ENCODE assay signal across 9 cellular contexts in the genomic region with DNA sequence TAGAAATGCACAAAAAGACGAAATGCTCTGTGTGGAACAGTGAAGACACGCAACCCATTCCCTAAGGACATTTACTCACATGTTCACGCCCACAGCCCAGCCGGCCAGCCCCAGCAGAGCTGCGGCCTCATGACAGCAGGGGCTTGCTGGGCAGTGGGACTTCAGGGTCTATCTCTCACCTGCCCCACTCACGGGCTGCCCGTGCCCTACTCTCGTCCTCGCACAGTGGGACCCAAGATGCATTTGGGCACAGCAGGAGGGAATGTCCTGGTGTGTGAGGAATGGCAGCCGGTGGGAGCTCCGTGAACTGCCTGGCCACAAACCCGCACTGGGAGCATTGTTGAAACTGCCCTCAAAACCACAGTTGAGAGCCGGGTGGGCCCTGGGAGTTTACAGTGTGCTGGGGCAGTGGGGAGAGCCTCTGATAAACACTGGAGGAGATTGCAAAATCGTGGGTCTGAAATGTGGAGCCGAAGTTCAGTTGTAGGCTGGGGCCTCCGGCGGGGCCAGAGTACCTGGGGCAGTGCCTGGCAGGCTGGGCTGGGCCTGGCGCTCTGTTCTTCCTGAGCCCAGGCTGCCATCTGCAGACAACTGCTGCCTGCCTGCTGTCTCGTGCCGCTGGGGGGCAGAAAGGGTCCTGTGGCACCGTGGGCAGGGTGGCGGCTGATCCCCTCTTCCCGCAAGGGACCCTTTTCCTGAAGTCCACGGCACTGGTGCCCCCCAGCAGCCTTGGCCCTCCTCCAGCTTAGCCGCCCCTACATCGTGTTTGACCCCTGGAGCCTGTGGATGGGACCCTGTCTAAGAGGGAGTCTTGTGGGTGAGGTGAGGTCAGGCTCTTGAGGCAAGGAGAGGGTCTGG. TPM values are rescaled to one million over a fixed set of nuclear protein-coding genes. Genes with fewer than 3 reads are reported as not detected.
A peak's percentile ranks its signal among the peaks of the same experiment; 100 is the strongest.
DNase-seq lines count a peak whose midpoint lies in the region; ATAC-seq and TF ChIP-seq lines count a peak whose summit lies in the region.
"Had no signal": no experiment of that assay in that cellular context is flagged by ENCODE, and none has a peak within 500 bp of the region (broad histone marks: within the 10 kb centered on the region; RNA-seq: fewer than 3 reads in every experiment).

No MANE protein-coding gene starts in this region.

- peaks cover 0 to 10% of the 10 kb centered on the region in 2 donors for H3K9me3 Mint-ChIP-seq in activated naive CD4-positive, alpha-beta T cell treated with anti-CD3 and anti-CD28 coated beads, Interleukin-2, amount 50 U/mL, for 72 hours

- H3K27ac ChIP-seq in lower lobe of right lung = peak overlapping the region; percentile 86
- peak overlapping the region; percentile 19 for H3K27ac ChIP-seq in urinary bladder (ENCODE audit: low read depth)
- H3K27ac ChIP-seq: C4-2B had no signal

- 65% methylated on average over 26 of the region's 26 CpGs for WGBS in urinary bladder

- no peak for DNase-seq in activated naive CD4-positive, alpha-beta T cell treated with anti-CD3 and anti-CD28 coated beads, Interleukin-2, amount 50 U/mL, for 72 hours (ENCODE audit: low spot score in 2 of 2)
- DNase-seq in activated naive CD4-positive, alpha-beta T cell treated with Interleukin-2 at 50 U/mL for 16 hours = no peak
- DNase-seq in brain pericyte (ENCODE audit: low read depth, low spot score) = peak; percentile 95
- DNase-seq in lower lobe of right lung = peak; percentile 57

- peak; percentile 17 to 49 for ATAC-seq in activated naive CD4-positive, alpha-beta T cell treated with anti-CD3 and anti-CD28 coated beads, Interleukin-2, amount 50 U/mL, for 72 hours
- peak; percentile 27 to 69 for ATAC-seq in lower lobe of right lung
- no peak for ATAC-seq in GM21367 (IDR thresholded peaks at IDR 0.05; ENCODE audit: unreplicated experiment)
- ATAC-seq in HG03280 (IDR thresholded peaks at IDR 0.05; ENCODE audit: unreplicated experiment) = no peak
- no peak for ATAC-seq in HG03571 (IDR thresholded peaks at IDR 0.05; ENCODE audit: unreplicated experiment)

- no peaks in the 10 kb centered on the region for H3K9me3 ChIP-seq in lower lobe of right lung

- H3K4me1 ChIP-seq in lower lobe of right lung (peaks cover 45% of the 10 kb centered on the region), urinary bladder (ENCODE audit: insufficient read depth) (no peaks in the 10 kb centered on the region)

- H3K4me3 ChIP-seq in lower lobe of right lung (no peak overlapping the region), urinary bladder (ENCODE audit: low read depth, low read length) (no peak overlapping the region)

- no peaks in the 10 kb centered on the region for H3K36me3 ChIP-seq in lower lobe of right lung
- no peaks in the 10 kb centered on the region for H3K36me3 ChIP-seq in urinary bladder (ENCODE audit: insufficient read depth)

- no peaks in the 10 kb centered on the region for H3K27me3 ChIP-seq in lower lobe of right lung (ENCODE audit: low read depth)

- peak overlapping the region in 1 of 2 donors; percentile 68 for H3K27ac Mint-ChIP-seq in activated naive CD4-positive, alpha-beta T cell treated with anti-CD3 and anti-CD28 coated beads, Interleukin-2, amount 50 U/mL, for 72 hours

- H3K36me3 Mint-ChIP-seq in activated naive CD4-positive, alpha-beta T cell treated with anti-CD3 and anti-CD28 coated beads, Interleukin-2, amount 50 U/mL, for 72 hours = peaks cover 0 to 9% of the 10 kb centered on the region in 2 donors

- no peak for TF ChIP-seq CTCF in lower lobe of right lung (IDR thresholded peaks at IDR 0.05)

- intact Hi-C loops in lower lobe of right lung (cut with DNase I) = no loop called here

RNA-seq across cellular contexts. Expression of a gene that starts 20.7 kb away (rescaled TPM):
- 10 to 100 TPM; 11.3 to 16.0 TPM for total RNA-seq in activated naive CD4-positive, alpha-beta T cell treated with anti-CD3 and anti-CD28 coated beads, Interleukin-2, amount 50 U/mL, for 72 hours
- total RNA-seq in lower lobe of right lung = 29.1 TPM
- total RNA-seq in urinary bladder = 36.3 TPM
- polyA plus RNA-seq in urinary bladder = 26.3 TPM

Comparison
In these comparisons a context has a peak if more than half of its experiments do, and no peak if none do; other contexts are left out.
1. ATAC-seq: peak in activated naive CD4-positive, alpha-beta T cell treated with anti-CD3 and anti-CD28 coated beads, Interleukin-2, amount 50 U/mL, for 72 hours (2 of 2) and lower lobe of right lung (2 of 2); none in GM21367 (single experiment), HG03280 (single experiment) and HG03571 (single experiment).
2. DNase-seq: peak in brain pericyte (single experiment) and lower lobe of right lung (single experiment); none in activated naive CD4-positive, alpha-beta T cell treated with anti-CD3 and anti-CD28 coated beads, Interleukin-2, amount 50 U/mL, for 72 hours (0 of 2) and activated naive CD4-positive, alpha-beta T cell treated with Interleukin-2 at 50 U/mL for 16 hours (single experiment).